16 cellular contexts compared by ENCODE assay signal in genomic region chr6:116326392-116326717, GRCh38. TPM values are rescaled to one million over a fixed set of nuclear protein-coding genes. Genes with fewer than 3 reads are reported as not detected.
DNase-seq lines count a peak whose midpoint lies in the region; ATAC-seq and TF ChIP-seq lines count a peak whose summit lies in the region.
"Had no signal": no experiment of that assay in that cellular context is flagged by ENCODE, and none has a peak within 500 bp of the region (broad histone marks: within the 10 kb centered on the region; RNA-seq: fewer than 3 reads in every experiment).

No MANE protein-coding gene starts in this region.

- POLR2A ChIA-PET in CD8-positive, alpha-beta T cell (lab: Charles Lee): no interaction called here

- no peaks in the 10 kb centered on the region for H3K9me3 ChIP-seq in heart right ventricle
- H3K9me3 ChIP-seq in CD8-positive, alpha-beta T cell (ENCODE audit: low read length): no peaks in the 10 kb centered on the region

- CTCF ChIA-PET in CD8-positive, alpha-beta T cell (lab: Charles Lee): no interaction called here

- H3K36me3 ChIP-seq in heart right ventricle: no peaks in the 10 kb centered on the region
- no peaks in the 10 kb centered on the region for H3K36me3 ChIP-seq in CD8-positive, alpha-beta T cell (ENCODE audit: insufficient read depth, low read length)

- DNase-seq in AG10803 (ENCODE audit: low read depth) (peak; percentile 15), cerebellar cortex (ENCODE audit: low spot score) (peak; percentile 10), heart right ventricle (no peak), mesothelial cell of epicardium (ENCODE audit: low spot score in 2 of 2, unreplicated experiment in 2 of 2) (no peak), cerebellar nuclear complex (lab: John Stamatoyannopoulos, UW) (no peak), superior temporal gyrus (ENCODE audit: extremely low spot score) (no peak)
- no peak for DNase-seq in activated CD4-positive, CD25-positive, alpha-beta regulatory T cell treated with anti-CD3 and anti-CD28 coated beads, Interleukin-2, amount 50 U/mL, for 72 hours
- no peak for DNase-seq in CD8-positive, alpha-beta T cell
- DNase-seq: COR-L47, DMS153, EL, H9, Karpas-422, NCI-H1930, NCI-H2171 had no signal

- intact Hi-C loops in heart right ventricle (cut with DNase I): no loop called here
- intact Hi-C loops in CD8-positive, alpha-beta T cell (cut with DNase I, micrococcal nuclease): no loop called here

- no peaks in the 10 kb centered on the region for H3K9me3 Mint-ChIP-seq in mesothelial cell of epicardium
- no peaks in the 10 kb centered on the region for H3K9me3 Mint-ChIP-seq in CD8-positive, alpha-beta T cell
- H3K9me3 Mint-ChIP-seq: H9 had no signal

- no peaks in the 10 kb centered on the region for H3K27me3 ChIP-seq in heart right ventricle
- H3K27me3 ChIP-seq in CD8-positive, alpha-beta T cell (ENCODE audit: insufficient read depth, low read length): no peaks in the 10 kb centered on the region

- ATAC-seq in heart right ventricle: peak in 6 of 8 donors; percentile 46 to 73 (median 60)
- no peak for ATAC-seq in CD8-positive, alpha-beta T cell

- H3K27ac ChIP-seq in heart right ventricle: peak overlapping the region in 8 of 10 donors; percentile 2 to 72 (median 56)
- no peak overlapping the region for H3K27ac ChIP-seq in CD8-positive, alpha-beta T cell (ENCODE audit: low read depth, low read length)
- H3K27ac ChIP-seq: C4-2B had no signal

- H3K27me3 Mint-ChIP-seq in mesothelial cell of epicardium (ENCODE audit: low read depth): no peaks in the 10 kb centered on the region
- H3K27me3 Mint-ChIP-seq in CD8-positive, alpha-beta T cell (ENCODE audit: low read depth): no peaks in the 10 kb centered on the region

- peak overlapping the region; percentile 66 for H3K27ac Mint-ChIP-seq in mesothelial cell of epicardium
- no peak overlapping the region for H3K27ac Mint-ChIP-seq in CD8-positive, alpha-beta T cell

- no peaks in the 10 kb centered on the region for H3K36me3 Mint-ChIP-seq in mesothelial cell of epicardium
- H3K36me3 Mint-ChIP-seq in CD8-positive, alpha-beta T cell: no peaks in the 10 kb centered on the region

- TF ChIP-seq CTCF in AG10803 (conservative IDR thresholded peaks at IDR 0.05; ENCODE audit: low read length): no peak
- TF ChIP-seq CTCF in heart right ventricle (IDR thresholded peaks at IDR 0.05): no peak
- TF ChIP-seq CTCF in mesothelial cell of epicardium (IDR thresholded peaks at IDR 0.05; ENCODE audit: unreplicated experiment): no peak
- TF ChIP-seq CTCF in CD8-positive, alpha-beta T cell (IDR thresholded peaks at IDR 0.05): no peak

- peaks cover 3 to 52% (median 33%) of the 10 kb centered on the region in 9 donors for H3K4me1 ChIP-seq in heart right ventricle
- H3K4me1 ChIP-seq in CD8-positive, alpha-beta T cell (ENCODE audit: insufficient read depth, low read length): no peaks in the 10 kb centered on the region

- H3K4me3 ChIP-seq in AG10803 (ENCODE audit: low read length) (no peak overlapping the region), heart right ventricle (no peak overlapping the region)
- H3K4me3 ChIP-seq in CD8-positive, alpha-beta T cell (ENCODE audit: low read depth, low read length): no peak overlapping the region

- WGBS in heart right ventricle, 2 donors: 32 to 46% methylated on average over 4 of the region's 4 CpGs

- H3K4me3 Mint-ChIP-seq in mesothelial cell of epicardium: no peak overlapping the region
- no peak overlapping the region for H3K4me3 Mint-ChIP-seq in CD8-positive, alpha-beta T cell

- H3K4me1 Mint-ChIP-seq in mesothelial cell of epicardium: peaks cover 28% of the 10 kb centered on the region
- no peaks in the 10 kb centered on the region for H3K4me1 Mint-ChIP-seq in CD8-positive, alpha-beta T cell (ENCODE audit: low read depth)

RNA-seq across cellular contexts. Expression of gene DSE, which starts 44.4 kb away (rescaled TPM):
- total RNA-seq in heart right ventricle (10 to 100 TPM in 8 of 10 donors, 1 to 10 TPM in 2; 8.8 to 25.4 (median 12.7) TPM), mesothelial cell of epicardium (69.6 to 73.3 TPM (median 70.7 TPM) in 3 replicates)
- 1 to 10 TPM; 3.8 to 5.1 TPM for polyA plus RNA-seq in heart right ventricle
- 10 to 100 TPM; 14.3 to 16.7 TPM for total RNA-seq in CD8-positive, alpha-beta T cell

RNA-seq across cellular contexts. Expression of gene TSPYL1, which starts 46.6 kb away (rescaled TPM):
- total RNA-seq in heart right ventricle (100 to 1,000 TPM in 7 of 10 donors, 10 to 100 TPM in 3; 76.6 to 143 (median 114) TPM), mesothelial cell of epicardium (92.5 to 95.6 TPM (median 95.1 TPM) in 3 replicates)
- polyA plus RNA-seq in heart right ventricle: 10 to 100 TPM; 14.0 to 27.1 TPM
- total RNA-seq in CD8-positive, alpha-beta T cell: 100 to 1,000 TPM; 247 to 248 TPM

Comparison
In these comparisons a context has a peak if more than half of its experiments do, and no peak if none do; other contexts are left out.
1. DNase-seq: peak in AG10803 (single experiment) and cerebellar cortex (single experiment); none in heart right ventricle (0 of 2), mesothelial cell of epicardium (0 of 2), activated CD4-positive, CD25-positive, alpha-beta regulatory T cell treated with anti-CD3 and anti-CD28 coated beads, Interleukin-2, amount 50 U/mL, for 72 hours (single experiment), CD8-positive, alpha-beta T cell (0 of 7), cerebellar nuclear complex (0 of 2) and superior temporal gyrus (single experiment).